In genomic region chr6:14369717-14370116, GRCh38 we compare ENCODE assay signal across 20 cellular contexts.
"Had no signal": no experiment of that assay in that cellular context is flagged by ENCODE, and none has a peak within 500 bp of the region (broad histone marks: within the 10 kb centered on the region; RNA-seq: fewer than 3 reads in every experiment).

No MANE protein-coding gene starts in this region.

- H2AFZ ChIP-seq: hepatocyte had no signal

- H3K27ac ChIP-seq: colonic mucosa, hepatocyte, neutrophil, psoas muscle, right lobe of liver, thoracic aorta, transverse colon had no signal

- H3K4me2 ChIP-seq: hepatocyte had no signal

- H3K36me3 Mint-ChIP-seq: naive thymus-derived CD8-positive, alpha-beta T cell; stimulated activated effector memory CD8-positive, alpha-beta T cell treated with anti-CD3 and anti-CD28 coated beads, Interleukin-12 subunit alpha, Interleukin-12 subunit beta, amount 100 ng/mL, for 72 hours had no signal

- H3K36me3 ChIP-seq: colonic mucosa, neutrophil, right lobe of liver, thoracic aorta, transverse colon had no signal

- H3K4me3 ChIP-seq: colonic mucosa, hepatocyte, lung, psoas muscle, right lobe of liver, thoracic aorta, transverse colon had no signal

- H3K9me3 ChIP-seq: colonic mucosa, neutrophil, psoas muscle, right lobe of liver, thoracic aorta, transverse colon had no signal

- H3K27me3 Mint-ChIP-seq: naive thymus-derived CD8-positive, alpha-beta T cell had no signal

- DNase-seq: colonic mucosa; dermis blood vessel endothelial cell; effector CD4-positive, alpha-beta T cell; foreskin melanocyte; head of caudate nucleus; left colon; left ventricle myocardium superior; naive thymus-derived CD8-positive, alpha-beta T cell; psoas muscle; retina; right lobe of liver; stimulated activated CD4-positive, alpha-beta T cell treated with anti-CD3 and anti-CD28 coated beads, Interleukin-4, amount 100 ng/mL, for 1 hour; stimulated activated CD8-positive, alpha-beta memory T cell treated with anti-CD3 and anti-CD28 coated beads, Interleukin-4, amount 100 ng/mL, for 48 hours; stimulated activated naive CD8-positive, alpha-beta T cell treated with anti-CD3 and anti-CD28 coated beads, Interleukin-15, amount 100 ng/mL, for 72 hours; transverse colon had no signal

- ATAC-seq: left colon; left ventricle myocardium superior; naive thymus-derived CD8-positive, alpha-beta T cell; psoas muscle; right lobe of liver; stimulated activated effector memory CD8-positive, alpha-beta T cell treated with anti-CD3 and anti-CD28 coated beads, Interleukin-12 subunit alpha, Interleukin-12 subunit beta, amount 100 ng/mL, for 72 hours; stimulated activated naive CD8-positive, alpha-beta T cell treated with anti-CD3 and anti-CD28 coated beads, Interleukin-15, amount 100 ng/mL, for 72 hours had no signal

- H3K9me3 Mint-ChIP-seq: naive thymus-derived CD8-positive, alpha-beta T cell; stimulated activated effector memory CD8-positive, alpha-beta T cell treated with anti-CD3 and anti-CD28 coated beads, Interleukin-12 subunit alpha, Interleukin-12 subunit beta, amount 100 ng/mL, for 72 hours; stimulated activated naive CD8-positive, alpha-beta T cell treated with anti-CD3 and anti-CD28 coated beads, Interleukin-15, amount 100 ng/mL, for 72 hours had no signal

- H3K79me2 ChIP-seq: hepatocyte had no signal

- H3K4me1 ChIP-seq: colonic mucosa, psoas muscle had no signal

- H3K27me3 ChIP-seq: colonic mucosa, hepatocyte, neutrophil, right lobe of liver, transverse colon had no signal

- H3K27ac Mint-ChIP-seq: naive thymus-derived CD8-positive, alpha-beta T cell; stimulated activated effector memory CD8-positive, alpha-beta T cell treated with anti-CD3 and anti-CD28 coated beads, Interleukin-12 subunit alpha, Interleukin-12 subunit beta, amount 100 ng/mL, for 72 hours had no signal

- H3K4me3 Mint-ChIP-seq: naive thymus-derived CD8-positive, alpha-beta T cell; stimulated activated effector memory CD8-positive, alpha-beta T cell treated with anti-CD3 and anti-CD28 coated beads, Interleukin-12 subunit alpha, Interleukin-12 subunit beta, amount 100 ng/mL, for 72 hours; stimulated activated naive CD8-positive, alpha-beta T cell treated with anti-CD3 and anti-CD28 coated beads, Interleukin-15, amount 100 ng/mL, for 72 hours had no signal
